ENCODE assay signal across 33 cellular contexts in the genomic region with DNA sequence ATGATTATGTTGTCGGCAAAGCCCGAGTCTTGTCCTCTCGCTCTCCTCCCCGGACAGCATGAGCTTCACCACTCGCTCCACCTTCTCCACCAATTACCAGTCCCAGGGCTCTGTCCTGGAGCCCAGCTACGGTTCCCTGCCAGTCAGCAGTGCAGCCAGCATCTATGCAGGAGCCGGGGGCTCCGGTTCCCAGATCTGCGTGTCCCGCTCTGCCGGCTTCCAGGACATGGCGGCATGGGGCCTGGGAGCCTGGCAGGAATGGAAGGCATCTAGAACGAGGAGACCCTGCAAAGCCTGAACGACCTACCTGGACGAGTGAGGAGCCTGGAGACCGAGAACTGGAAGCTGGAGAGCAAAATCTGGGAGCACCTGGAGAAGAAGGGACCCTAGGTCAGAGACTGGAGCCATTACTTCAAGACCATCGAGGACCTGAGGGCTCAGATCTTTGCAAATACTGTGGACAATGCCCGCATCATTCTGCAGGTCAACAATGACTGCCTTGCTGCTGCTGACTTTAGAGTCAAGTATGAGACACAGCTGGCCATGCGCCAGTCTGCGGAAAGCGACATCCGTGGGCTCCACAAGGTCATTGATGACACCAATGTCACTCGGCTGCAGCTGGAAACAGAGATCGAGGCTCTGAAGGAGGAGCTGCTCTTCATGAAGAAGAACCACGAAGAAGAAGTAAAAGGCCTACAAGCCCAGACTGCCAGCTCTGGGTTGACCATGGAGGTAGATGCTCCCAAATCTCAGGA.
DNase-seq lines count a peak whose midpoint lies in the region; ATAC-seq and TF ChIP-seq lines count a peak whose summit lies in the region.
"Had no signal": no experiment of that assay in that cellular context is flagged by ENCODE, and none has a peak within 500 bp of the region (broad histone marks: within the 10 kb centered on the region; RNA-seq: fewer than 3 reads in every experiment).

No MANE protein-coding gene starts in this region.

- H3K36me3 Mint-ChIP-seq in T-helper 17 cell (ENCODE audit: low read depth) = peaks cover 2% of the 10 kb centered on the region
- H3K36me3 Mint-ChIP-seq: CD14-positive monocyte; CD4-positive, alpha-beta memory T cell; CD4-positive, CD25-positive, alpha-beta regulatory T cell; CD8-positive, alpha-beta memory T cell; CD8-positive, alpha-beta T cell had no signal

- H3K4me2 ChIP-seq in mesenchymal stem cell (ENCODE audit: low read length, poor library complexity, severe bottlenecking) (no peak overlapping the region), neuronal stem cell (ENCODE audit: insufficient read depth, low read length, poor library complexity, severe bottlenecking) (no peak overlapping the region)
- H3K4me2 ChIP-seq: A549; BLaER1; BLaER1 treated with 17β-estradiol and CSF1 and Interleukin-3, amounts not matched to agents 10 nM and 100 nM had no signal

- no peak for TF ChIP-seq CTCF in GM06990 (IDR thresholded peaks at IDR 0.05; ENCODE audit: insufficient read depth, low read length, poor library complexity, severe bottlenecking)
- TF ChIP-seq CTCF in sigmoid colon (IDR thresholded peaks at IDR 0.05) = no peak

- H3K18ac ChIP-seq in mesenchymal stem cell (ENCODE audit: low read depth in 1 of 2, low read length in 2 of 2) (no peak overlapping the region), neuronal stem cell (ENCODE audit: low read length) (peak overlapping the region; percentile 25)

- DNase-seq in GM06990 (ENCODE audit: extremely low read depth, insufficient read length) (peak; percentile 3), T-helper 17 cell (no peak), mesenchymal stem cell (no peak), neuronal stem cell (ENCODE audit: low spot score) (no peak), Kasumi-1 (lab: John Stamatoyannopoulos, UW) (no peak), 8988T (no peak), sigmoid colon (no peak), NCI-H1092 (lab: John Stamatoyannopoulos, UW) (no peak)
- DNase-seq: ACHN; AML-193; BE2C; C1 segment of cervical spinal cord; Caco-2; Calu3; CD4-positive, alpha-beta memory T cell; CD4-positive, alpha-beta T cell; CD4-positive, CD25-positive, alpha-beta regulatory T cell; CD8-positive, alpha-beta memory T cell; CD8-positive, alpha-beta T cell; COR-L47; DMS 273 treated with DMSO at 0.1 percent for 48 hours; DMS153; DMS79; DMS79 treated with DMSO at 0.1 percent for 48 hours; DND-41; EL had no signal

- no peak overlapping the region for H3K4ac ChIP-seq in mesenchymal stem cell (ENCODE audit: low read depth in 1 of 2, low read length in 2 of 2)
- H3K4ac ChIP-seq in neuronal stem cell (ENCODE audit: low read length) = no peak overlapping the region

- H2AFZ ChIP-seq in mesenchymal stem cell (ENCODE audit: low read depth, low read length) (no peak overlapping the region), neuronal stem cell (ENCODE audit: low read length) (no peak overlapping the region)

- no peak overlapping the region for H3K27ac Mint-ChIP-seq in T-helper 17 cell
- H3K27ac Mint-ChIP-seq: B cell; CD4-positive, alpha-beta memory T cell; CD4-positive, alpha-beta T cell; CD4-positive, CD25-positive, alpha-beta regulatory T cell; CD8-positive, alpha-beta T cell had no signal

- no peak overlapping the region for H2BK5ac ChIP-seq in mesenchymal stem cell (ENCODE audit: low read depth, low read length, poor library complexity, severe bottlenecking)
- peak overlapping the region; percentile 20 for H2BK5ac ChIP-seq in neuronal stem cell (ENCODE audit: low read length)

- H3K4me3 ChIP-seq in GM06990 (replicated peaks; ENCODE audit: low read depth, low read length) = no peak overlapping the region
- H3K4me3 ChIP-seq in mesenchymal stem cell (ENCODE audit: insufficient read depth in 1 of 2, low read depth in 1 of 2, low read length in 2 of 2) = no peak overlapping the region
- H3K4me3 ChIP-seq in neuronal stem cell (ENCODE audit: low read length in 2 of 2) = no peak overlapping the region
- H3K4me3 ChIP-seq in sigmoid colon = no peak overlapping the region
- H3K4me3 ChIP-seq: A549; BLaER1; BLaER1 treated with 17β-estradiol and CSF1 and Interleukin-3, amounts not matched to agents 10 nM and 100 nM had no signal

- peaks cover 18% of the 10 kb centered on the region for H3K27me3 Mint-ChIP-seq in T-helper 17 cell
- H3K27me3 Mint-ChIP-seq: CD4-positive, alpha-beta memory T cell; CD4-positive, alpha-beta T cell; CD4-positive, CD25-positive, alpha-beta regulatory T cell had no signal

- TF ChIP-seq EP300 in sigmoid colon (IDR thresholded peaks at IDR 0.05) = no peak

- H4K91ac ChIP-seq in mesenchymal stem cell (ENCODE audit: low read length) = no peak overlapping the region
- H4K91ac ChIP-seq in neuronal stem cell (ENCODE audit: low read depth, low read length, poor library complexity) = no peak overlapping the region

- peak overlapping the region; percentile 15 for H3K4me3 Mint-ChIP-seq in T-helper 17 cell
- H3K4me3 Mint-ChIP-seq: B cell; CD14-positive monocyte; CD4-positive, alpha-beta memory T cell; CD4-positive, alpha-beta T cell; CD4-positive, CD25-positive, alpha-beta regulatory T cell; CD8-positive, alpha-beta memory T cell; CD8-positive, alpha-beta T cell had no signal

- H2AK5ac ChIP-seq in mesenchymal stem cell (ENCODE audit: low read length, severe bottlenecking) = no peak overlapping the region
- H2AK5ac ChIP-seq in neuronal stem cell (ENCODE audit: low read depth, low read length) = no peak overlapping the region

- H3K27me3 ChIP-seq in GM06990 (replicated peaks; ENCODE audit: control insufficient read depth, insufficient read depth, low read length) (no peaks in the 10 kb centered on the region), mesenchymal stem cell (ENCODE audit: control insufficient read depth in 1 of 2, insufficient read depth in 1 of 2, low read length in 2 of 2) (no peaks in the 10 kb centered on the region), neuronal stem cell (ENCODE audit: control insufficient read depth in 3 of 3, insufficient read depth in 3 of 3, low read depth in 1 of 3, low read length in 3 of 3) (no peaks in the 10 kb centered on the region), sigmoid colon (no peaks in the 10 kb centered on the region)
- H3K27me3 ChIP-seq: BE2C; BLaER1; BLaER1 treated with 17β-estradiol and CSF1 and Interleukin-3, amounts not matched to agents 10 nM and 100 nM had no signal

- H3K23ac ChIP-seq in mesenchymal stem cell (ENCODE audit: low read length in 2 of 2) = no peak overlapping the region
- no peak overlapping the region for H3K23ac ChIP-seq in neuronal stem cell (ENCODE audit: low read depth, low read length, poor library complexity)

- H2BK120ac ChIP-seq in mesenchymal stem cell (ENCODE audit: low read depth, low read length) (no peak overlapping the region), neuronal stem cell (ENCODE audit: low read depth, low read length) (no peak overlapping the region)

- 92% methylated on average over 25 of the region's 25 CpGs for WGBS in mesenchymal stem cell
- WGBS in neuronal stem cell (ENCODE audit: extremely low coverage in 2 of 2, insufficient read length in 2 of 2, insufficient replicate concordance in 1 of 2), 2 donors = no CpG with 5 or more reads among the region's 25 CpGs
- 93% methylated on average over 25 of the region's 25 CpGs for WGBS in sigmoid colon, 2 donors

- H3K9ac ChIP-seq in mesenchymal stem cell (ENCODE audit: low read length) (no peak overlapping the region), neuronal stem cell (ENCODE audit: low read depth, low read length, poor library complexity) (no peak overlapping the region)
- H3K9ac ChIP-seq: BLaER1; BLaER1 treated with 17β-estradiol and CSF1 and Interleukin-3, amounts not matched to agents 10 nM and 100 nM had no signal

- H3K9me3 ChIP-seq in T-helper 17 cell (ENCODE audit: control insufficient read depth, low read length, poor library complexity, severe bottlenecking) (no peaks in the 10 kb centered on the region), mesenchymal stem cell (ENCODE audit: control insufficient read depth, low read length) (no peaks in the 10 kb centered on the region), neuronal stem cell (replicated peaks in 1 of 2; ENCODE audit: control insufficient read depth in 2 of 2, insufficient read depth in 1 of 2, low read depth in 1 of 2, low read length in 2 of 2) (no peaks in the 10 kb centered on the region), sigmoid colon (no peaks in the 10 kb centered on the region)
- H3K9me3 ChIP-seq: A549; BE2C; BLaER1; BLaER1 treated with 17β-estradiol and CSF1 and Interleukin-3, amounts not matched to agents 10 nM and 100 nM; Caco-2 had no signal

- intact Hi-C loops in sigmoid colon (cut with DNase I) = no loop called here

- no peak overlapping the region for H3K27ac ChIP-seq in mesenchymal stem cell (ENCODE audit: low read length, poor library complexity, severe bottlenecking)
- H3K27ac ChIP-seq in neuronal stem cell (replicated peaks; ENCODE audit: low read length) = no peak overlapping the region
- H3K27ac ChIP-seq in sigmoid colon = no peak overlapping the region
- H3K27ac ChIP-seq: 22Rv1; A549; BLaER1; BLaER1 treated with 17β-estradiol and CSF1 and Interleukin-3, amounts not matched to agents 10 nM and 100 nM; C4-2B had no signal

- H4K8ac ChIP-seq in mesenchymal stem cell (ENCODE audit: low read length) (peak overlapping the region; percentile 67), neuronal stem cell (ENCODE audit: low read depth, low read length) (no peak overlapping the region)

- no peak for ATAC-seq in T-helper 17 cell
- ATAC-seq: A549; CD8-positive, alpha-beta T cell had no signal

- TF ChIP-seq POLR2A in sigmoid colon (IDR thresholded peaks at IDR 0.05) = no peak

- no peaks in the 10 kb centered on the region for H3K79me1 ChIP-seq in mesenchymal stem cell (replicated peaks; ENCODE audit: low read length, poor library complexity, severe bottlenecking)
- no peaks in the 10 kb centered on the region for H3K79me1 ChIP-seq in neuronal stem cell (ENCODE audit: low read depth, low read length)

- no peak overlapping the region for H2BK12ac ChIP-seq in mesenchymal stem cell (ENCODE audit: low read length in 2 of 2)
- H2BK12ac ChIP-seq in neuronal stem cell (ENCODE audit: low read length) = no peak overlapping the region

- H3K4me1 ChIP-seq in mesenchymal stem cell (ENCODE audit: control insufficient read depth, insufficient read depth, low read depth, low read length) (no peaks in the 10 kb centered on the region), neuronal stem cell (ENCODE audit: control insufficient read depth in 2 of 2, insufficient read depth in 1 of 2, low read depth in 1 of 2, low read length in 2 of 2) (no peaks in the 10 kb centered on the region), sigmoid colon (no peaks in the 10 kb centered on the region)
- H3K4me1 ChIP-seq: A549; BLaER1; BLaER1 treated with 17β-estradiol and CSF1 and Interleukin-3, amounts not matched to agents 10 nM and 100 nM; Caco-2 had no signal

- H3K36me3 ChIP-seq in GM06990 (ENCODE audit: control insufficient read depth, insufficient read depth, low read length) = no peaks in the 10 kb centered on the region
- no peaks in the 10 kb centered on the region for H3K36me3 ChIP-seq in mesenchymal stem cell (ENCODE audit: control insufficient read depth in 1 of 2, insufficient read depth in 2 of 2, low read depth in 1 of 2, low read length in 2 of 2)
- no peaks in the 10 kb centered on the region for H3K36me3 ChIP-seq in neuronal stem cell (replicated peaks in 1 of 2; ENCODE audit: control insufficient read depth in 2 of 2, insufficient read depth in 2 of 2, low read length in 2 of 2)
- no peaks in the 10 kb centered on the region for H3K36me3 ChIP-seq in sigmoid colon
- H3K36me3 ChIP-seq: BE2C; BLaER1; BLaER1 treated with 17β-estradiol and CSF1 and Interleukin-3, amounts not matched to agents 10 nM and 100 nM had no signal

- H3K4me1 Mint-ChIP-seq in T-helper 17 cell = peaks cover 7% of the 10 kb centered on the region
- H3K4me1 Mint-ChIP-seq: B cell; CD14-positive monocyte; CD4-positive, alpha-beta memory T cell; CD4-positive, CD25-positive, alpha-beta regulatory T cell had no signal

- H3K14ac ChIP-seq in mesenchymal stem cell (ENCODE audit: low read length in 2 of 2) (no peak overlapping the region), neuronal stem cell (ENCODE audit: low read length) (no peak overlapping the region)

- H2BK15ac ChIP-seq in mesenchymal stem cell (ENCODE audit: low read depth, poor library complexity, severe bottlenecking) = no peak overlapping the region
- no peak overlapping the region for H2BK15ac ChIP-seq in neuronal stem cell (ENCODE audit: low read length)
